ENCODE assay signal across 11 cellular contexts in genomic region chr15:55916666-55917409, GRCh38.
DNase-seq lines count a peak whose midpoint lies in the region; ATAC-seq and TF ChIP-seq lines count a peak whose summit lies in the region.
"Had no signal": no experiment of that assay in that cellular context is flagged by ENCODE, and none has a peak within 500 bp of the region (broad histone marks: within the 10 kb centered on the region; RNA-seq: fewer than 3 reads in every experiment).

No MANE protein-coding gene starts in this region.

- no peaks in the 10 kb centered on the region for H3K4me1 ChIP-seq in HAP-1

- no peaks in the 10 kb centered on the region for H3K36me3 Mint-ChIP-seq in osteocyte (ENCODE audit: unreplicated experiment)
- no peaks in the 10 kb centered on the region for H3K36me3 Mint-ChIP-seq in activated CD8-positive, alpha-beta T cell treated with anti-CD3 and anti-CD28 coated beads, Interleukin-2, amount 10 ng/mL, durations not matched to agents 7 days and 5 days (ENCODE audit: low read depth)
- H3K36me3 Mint-ChIP-seq: natural killer cell had no signal

- H3K4me3 Mint-ChIP-seq in osteocyte (ENCODE audit: unreplicated experiment): peak overlapping the region; percentile 44
- no peak overlapping the region for H3K4me3 Mint-ChIP-seq in activated CD8-positive, alpha-beta T cell treated with anti-CD3 and anti-CD28 coated beads, Interleukin-2, amount 10 ng/mL, durations not matched to agents 7 days and 5 days
- H3K4me3 Mint-ChIP-seq: natural killer cell had no signal

- no peaks in the 10 kb centered on the region for H3K27me3 ChIP-seq in HAP-1 (ENCODE audit: low read depth)

- no peaks in the 10 kb centered on the region for H3K9me3 ChIP-seq in HAP-1

- no peak for ATAC-seq in GM18502 (IDR thresholded peaks at IDR 0.05; ENCODE audit: poor library complexity, unreplicated experiment)
- ATAC-seq in activated CD8-positive, alpha-beta T cell treated with anti-CD3 and anti-CD28 coated beads, Interleukin-2, amount 10 ng/mL, durations not matched to agents 7 days and 5 days: no peak
- ATAC-seq: natural killer cell had no signal

- no peaks in the 10 kb centered on the region for H3K27me3 Mint-ChIP-seq in osteocyte (ENCODE audit: unreplicated experiment)
- no peaks in the 10 kb centered on the region for H3K27me3 Mint-ChIP-seq in activated CD8-positive, alpha-beta T cell treated with anti-CD3 and anti-CD28 coated beads, Interleukin-2, amount 10 ng/mL, durations not matched to agents 7 days and 5 days (ENCODE audit: low read depth)

- CTCF ChIA-PET in activated CD8-positive, alpha-beta T cell treated with anti-CD3 and anti-CD28 coated beads, Interleukin-2, amount 10 ng/mL, durations not matched to agents 7 days and 5 days (lab: Charles Lee): interaction anchor here (0.5 to 2.4 kb wide), 7 partner anchors 9 to 317 kb away, joined by 3 to 7 read pairs (median 4); no protein-coding TSS in a partner anchor

- H3K36me3 ChIP-seq in HAP-1 (replicated peaks): no peaks in the 10 kb centered on the region

- POLR2A ChIA-PET in activated CD8-positive, alpha-beta T cell treated with anti-CD3 and anti-CD28 coated beads, Interleukin-2, amount 10 ng/mL, durations not matched to agents 7 days and 5 days (lab: Charles Lee): no interaction called here

- peaks cover 56% of the 10 kb centered on the region for H3K4me1 Mint-ChIP-seq in osteocyte (ENCODE audit: unreplicated experiment)
- H3K4me1 Mint-ChIP-seq in activated CD8-positive, alpha-beta T cell treated with anti-CD3 and anti-CD28 coated beads, Interleukin-2, amount 10 ng/mL, durations not matched to agents 7 days and 5 days (ENCODE audit: low read depth): no peaks in the 10 kb centered on the region
- H3K4me1 Mint-ChIP-seq: natural killer cell had no signal

- DNase-seq in EH (ENCODE audit: low read depth) (peak; percentile 87), RPMI7951 (ENCODE audit: low read depth) (peak; percentile 71), fibroblast of gingiva (ENCODE audit: low read depth) (peak; percentile 88), osteocyte (ENCODE audit: extremely low spot score, unreplicated experiment) (no peak), HAP-1 (ENCODE audit: low spot score in 2 of 2) (no peak)
- no peak for DNase-seq in stimulated activated CD4-positive, alpha-beta T cell treated with anti-CD3 and anti-CD28 coated beads, Interleukin-1b, Interleukin-23, amount 100 ng/mL, for 48 hours
- no peak for DNase-seq in activated CD8-positive, alpha-beta T cell treated with anti-CD3 and anti-CD28 coated beads, Interleukin-2, amount 10 ng/mL, durations not matched to agents 7 days and 5 days
- DNase-seq: activated CD4-positive, alpha-beta T cell treated with anti-CD3 and anti-CD28 coated beads, Interleukin-2, amount 50 U/mL, for 48 hours; natural killer cell; NCI-H187 treated with DMSO at 0.1 percent for 48 hours had no signal

- no peak overlapping the region for H3K4me3 ChIP-seq in HAP-1

- H3K27ac Mint-ChIP-seq in osteocyte (ENCODE audit: unreplicated experiment): peak overlapping the region; percentile 73
- H3K27ac Mint-ChIP-seq in activated CD8-positive, alpha-beta T cell treated with anti-CD3 and anti-CD28 coated beads, Interleukin-2, amount 10 ng/mL, durations not matched to agents 7 days and 5 days: no peak overlapping the region
- H3K27ac Mint-ChIP-seq: natural killer cell had no signal

- H3K9me3 Mint-ChIP-seq in osteocyte (ENCODE audit: unreplicated experiment): no peaks in the 10 kb centered on the region
- H3K9me3 Mint-ChIP-seq in activated CD8-positive, alpha-beta T cell treated with anti-CD3 and anti-CD28 coated beads, Interleukin-2, amount 10 ng/mL, durations not matched to agents 7 days and 5 days (ENCODE audit: insufficient read depth): no peaks in the 10 kb centered on the region
- H3K9me3 Mint-ChIP-seq: natural killer cell had no signal

- no peak for TF ChIP-seq CTCF in osteocyte (IDR thresholded peaks at IDR 0.05)

- in situ Hi-C loops in HAP-1 (cut with MboI; ENCODE audit: low sequenced_read_pairs): no loop called here

Comparison
In these comparisons a context has a peak if more than half of its experiments do, and no peak if none do; other contexts are left out.
1. DNase-seq: peak in EH (single experiment), RPMI7951 (single experiment) and fibroblast of gingiva (single experiment); none in osteocyte (single experiment), stimulated activated CD4-positive, alpha-beta T cell treated with anti-CD3 and anti-CD28 coated beads, Interleukin-1b, Interleukin-23, amount 100 ng/mL, for 48 hours (single experiment), HAP-1 (0 of 2) and activated CD8-positive, alpha-beta T cell treated with anti-CD3 and anti-CD28 coated beads, Interleukin-2, amount 10 ng/mL, durations not matched to agents 7 days and 5 days (single experiment).